Comparison of ENCODE assay signal across 8 cellular contexts in the genomic region with DNA sequence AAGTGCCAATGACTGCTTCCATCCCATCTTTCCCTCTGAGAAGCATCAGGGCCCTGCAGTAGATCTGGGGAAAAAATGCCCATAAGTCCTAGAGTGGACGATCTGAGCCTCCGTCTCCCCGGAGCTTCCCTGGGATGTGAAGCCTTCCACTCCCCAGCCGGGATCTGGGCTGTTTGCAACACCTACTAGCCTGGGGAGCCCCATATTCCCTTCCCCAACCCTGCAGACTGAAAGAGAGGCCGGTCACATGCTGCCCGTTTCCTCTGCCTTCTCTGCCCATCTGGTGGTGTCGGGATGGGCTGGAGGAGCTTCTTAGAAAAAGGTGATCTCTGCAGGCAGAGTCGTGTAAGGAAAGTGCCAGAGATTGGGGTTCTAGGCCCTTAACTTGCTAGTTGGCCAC. TPM values are rescaled to one million over a fixed set of nuclear protein-coding genes. Genes with fewer than 3 reads are reported as not detected.
A peak's percentile ranks its signal among the peaks of the same experiment; 100 is the strongest.
DNase-seq lines count a peak whose midpoint lies in the region; ATAC-seq and TF ChIP-seq lines count a peak whose summit lies in the region.

No MANE protein-coding gene starts in this region.

- peaks cover 25% of the 10 kb centered on the region for H3K36me3 Mint-ChIP-seq in CD8-positive, alpha-beta T cell
- no peaks in the 10 kb centered on the region for H3K36me3 Mint-ChIP-seq in neural progenitor cell

- no peak for ATAC-seq in CD8-positive, alpha-beta T cell
- no peak for ATAC-seq in GM19455 (IDR thresholded peaks at IDR 0.05; ENCODE audit: unreplicated experiment)
- ATAC-seq in HG03139 (IDR thresholded peaks at IDR 0.05; ENCODE audit: unreplicated experiment), result no peak
- no peak for ATAC-seq in HG03159 (IDR thresholded peaks at IDR 0.05; ENCODE audit: unreplicated experiment)

- POLR2A ChIA-PET in CD8-positive, alpha-beta T cell (lab: Charles Lee), result interaction anchor here (1.5 to 2.7 kb wide), 2 partner anchors 14 to 23 kb away, joined by 3 to 18 read pairs; no protein-coding TSS in a partner anchor

- CTCF ChIA-PET in CD8-positive, alpha-beta T cell (lab: Charles Lee), result interaction anchor here (1.1 to 2.6 kb wide), 2 partner anchors 8 to 14 kb away, joined by 5 to 10 read pairs; no protein-coding TSS in a partner anchor

- peaks cover 83% of the 10 kb centered on the region for H3K4me1 Mint-ChIP-seq in CD8-positive, alpha-beta T cell (ENCODE audit: low read depth)
- peaks cover 11% of the 10 kb centered on the region for H3K4me1 Mint-ChIP-seq in neural progenitor cell

- no peaks in the 10 kb centered on the region for H3K27me3 ChIP-seq in CD8-positive, alpha-beta T cell (ENCODE audit: insufficient read depth, low read length)
- H3K27me3 ChIP-seq in ectodermal cell (ENCODE audit: control insufficient read depth, insufficient read depth, low read length, poor library complexity, severe bottlenecking) (peaks cover 25% of the 10 kb centered on the region), neural progenitor cell (peaks cover 28% of the 10 kb centered on the region)

- H3K9me3 ChIP-seq in CD8-positive, alpha-beta T cell (ENCODE audit: low read length), result no peaks in the 10 kb centered on the region
- no peaks in the 10 kb centered on the region for H3K9me3 ChIP-seq in ectodermal cell (ENCODE audit: control insufficient read depth, low read length)
- no peaks in the 10 kb centered on the region for H3K9me3 ChIP-seq in neural progenitor cell (ENCODE audit: low read depth)

- H3K36me3 ChIP-seq in CD8-positive, alpha-beta T cell (ENCODE audit: insufficient read depth, low read length), result no peaks in the 10 kb centered on the region
- H3K36me3 ChIP-seq in ectodermal cell (ENCODE audit: control insufficient read depth, insufficient read depth, low read length) (no peaks in the 10 kb centered on the region), neural progenitor cell (no peaks in the 10 kb centered on the region)

- H3K9ac ChIP-seq in neural progenitor cell, result no peak overlapping the region

- no peaks in the 10 kb centered on the region for H3K27me3 Mint-ChIP-seq in CD8-positive, alpha-beta T cell (ENCODE audit: low read depth)
- peaks cover 15% of the 10 kb centered on the region for H3K27me3 Mint-ChIP-seq in neural progenitor cell (ENCODE audit: insufficient read depth, low read depth)

- peak overlapping the region; percentile 81 for H3K27ac Mint-ChIP-seq in CD8-positive, alpha-beta T cell
- H3K27ac Mint-ChIP-seq in neural progenitor cell, result no peak overlapping the region

- peaks cover 2% of the 10 kb centered on the region for H3K9me3 Mint-ChIP-seq in CD8-positive, alpha-beta T cell
- peaks cover 2% of the 10 kb centered on the region for H3K9me3 Mint-ChIP-seq in neural progenitor cell

- H3K4me3 ChIP-seq in CD8-positive, alpha-beta T cell (ENCODE audit: low read depth, low read length), result peak overlapping the region; percentile 51
- H3K4me3 ChIP-seq in Jurkat, Clone E6-1 (ENCODE audit: low read length), result 0 out of 2 replicates have a peak overlapping the region, but pooled peaks have one; percentile 64
- H3K4me3 ChIP-seq in ectodermal cell (ENCODE audit: insufficient read depth, low read depth, low read length) (peak overlapping the region; percentile 71), neural progenitor cell (peak overlapping the region; percentile 81)

- H3K4me3 Mint-ChIP-seq in CD8-positive, alpha-beta T cell, result peak overlapping the region; percentile 86
- H3K4me3 Mint-ChIP-seq in neural progenitor cell, result peak overlapping the region; percentile 87

- peaks cover 6% of the 10 kb centered on the region for H4K20me1 ChIP-seq in neural progenitor cell (ENCODE audit: low read depth)

- H3K79me2 ChIP-seq in neural progenitor cell (ENCODE audit: low read depth), result no peaks in the 10 kb centered on the region

- intact Hi-C loops in CD8-positive, alpha-beta T cell (cut with DNase I, micrococcal nuclease), result loop anchor here (2.0 to 5.0 kb wide), 2 partner anchors 40 to 435 kb away; partner anchors contain the start of genes FAM110A (in 1 of the 2) and RAD21L1 (in 1 of the 2)

- no peak overlapping the region for H3K27ac ChIP-seq in CD8-positive, alpha-beta T cell (ENCODE audit: low read depth, low read length)
- H3K27ac ChIP-seq in ectodermal cell (ENCODE audit: insufficient read depth, low read depth, low read length, poor library complexity, severe bottlenecking) (no peak overlapping the region), neural progenitor cell (no peak overlapping the region)

- no peak for DNase-seq in CD8-positive, alpha-beta T cell
- DNase-seq in Jurkat, Clone E6-1 (ENCODE audit: low read depth, low spot score), result no peak
- DNase-seq in neural progenitor cell (ENCODE audit: low spot score), result peak; percentile 11
- no peak for DNase-seq in KG1 (lab: John Stamatoyannopoulos, UW)

- H3F3A ChIP-seq in neural progenitor cell (ENCODE audit: low read depth), result peaks cover 22% of the 10 kb centered on the region

- H3K4me2 ChIP-seq in neural progenitor cell, result peak overlapping the region; percentile 83

- TF ChIP-seq CTCF in CD8-positive, alpha-beta T cell (IDR thresholded peaks at IDR 0.05), result no peak
- TF ChIP-seq CTCF in neural progenitor cell (IDR thresholded peaks at IDR 0.05), result no peak

- no peak overlapping the region for H2AFZ ChIP-seq in neural progenitor cell (replicated peaks)

- peaks cover 59% of the 10 kb centered on the region for H3K4me1 ChIP-seq in CD8-positive, alpha-beta T cell (ENCODE audit: insufficient read depth, low read length)
- H3K4me1 ChIP-seq in ectodermal cell (ENCODE audit: control insufficient read depth, insufficient read depth, low read length) (peaks cover 5% of the 10 kb centered on the region), neural progenitor cell (peaks cover 8% of the 10 kb centered on the region)

- 40 to 43% methylated on average over 8 of the region's 8 CpGs for WGBS in ectodermal cell, 2 experiments

RNA-seq across cellular contexts. Expression of gene SNPH, which starts 1.1 kb away (rescaled TPM):
- 10 to 100 TPM; 13.6 to 14.4 TPM for total RNA-seq in CD8-positive, alpha-beta T cell
- 3.5 TPM for polyA plus RNA-seq in Jurkat, Clone E6-1 (2012; ENCODE audit: insufficient read depth, insufficient read length)
- 1.7 TPM for polyA plus RNA-seq in ectodermal cell (2013, experiment 1 of 4)
- polyA plus RNA-seq in ectodermal cell (2013, experiment 2 of 4), result 1.5 TPM
- 1.1 TPM for polyA plus RNA-seq in ectodermal cell (2013, experiment 3 of 4)
- polyA plus RNA-seq in ectodermal cell (2013, experiment 4 of 4), result 1.5 TPM
- total RNA-seq in neural progenitor cell (ENCODE audit: low replicate concordance), result 0.43 and 0.90 TPM in 2 replicates

RNA-seq across cellular contexts. Expression of gene RAD21L1, which starts 41.3 kb away (rescaled TPM):
- total RNA-seq in CD8-positive, alpha-beta T cell, result not detected
- polyA plus RNA-seq in Jurkat, Clone E6-1 (2012; ENCODE audit: insufficient read depth, insufficient read length), result not detected
- not detected for polyA plus RNA-seq in ectodermal cell (2013, experiment 1 of 4)
- polyA plus RNA-seq in ectodermal cell (2013, experiment 2 of 4), result not detected
- not detected for polyA plus RNA-seq in ectodermal cell (2013, experiment 3 of 4)
- polyA plus RNA-seq in ectodermal cell (2013, experiment 4 of 4), result not detected
- total RNA-seq in neural progenitor cell (ENCODE audit: low replicate concordance), result not detected in 2 replicates
